Comparison of ENCODE assay signal across 17 cellular contexts in the genomic region with DNA sequence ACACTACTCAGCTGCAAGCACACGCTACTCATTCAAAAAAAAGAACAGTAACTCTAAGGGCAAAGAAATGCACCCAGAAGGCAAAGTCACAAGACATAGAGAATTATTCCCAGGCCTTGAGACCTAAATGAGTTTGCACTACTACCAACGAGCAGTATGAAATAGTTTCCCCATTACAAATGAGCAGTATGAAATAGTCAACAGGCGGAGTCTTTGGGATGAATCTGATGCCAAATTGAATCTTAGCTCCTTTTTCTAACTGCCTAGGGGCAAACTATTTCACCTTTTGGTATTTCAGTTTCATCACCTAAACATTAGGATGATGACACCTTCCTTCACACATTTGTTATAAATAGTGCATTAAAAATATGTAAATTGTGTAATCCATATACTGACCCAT.
"Had no signal": no experiment of that assay in that cellular context is flagged by ENCODE, and none has a peak within 500 bp of the region (broad histone marks: within the 10 kb centered on the region; RNA-seq: fewer than 3 reads in every experiment).

No MANE protein-coding gene starts in this region.

- H3K27me3 ChIP-seq: esophagus squamous epithelium, neutrophil, spleen had no signal

- DNase-seq: activated B cell treated with CpG ODN at 0.5 μM for 24 hours; activated CD4-positive, alpha-beta T cell treated with anti-CD3 and anti-CD28 coated beads, Interleukin-2, amount 50 U/mL, for 1 hour; activated naive CD4-positive, alpha-beta T cell treated with anti-CD3 and anti-CD28 coated beads, Interleukin-2, amount 50 U/mL, for 16 hours; amniotic stem cell; esophagus squamous epithelium; left colon; naive thymus-derived CD4-positive, alpha-beta T cell; right cardiac atrium; spleen; stimulated activated CD4-positive, alpha-beta T cell treated with anti-CD3 and anti-CD28 coated beads, Interleukin-1b, Interleukin-23, amount 100 ng/mL, for 48 hours; T-helper 17 cell had no signal

- H3K4me3 ChIP-seq: esophagus squamous epithelium, spleen had no signal

- H3K36me3 ChIP-seq: esophagus squamous epithelium, neutrophil, spleen had no signal

- H3K9me3 ChIP-seq: esophagus squamous epithelium, neutrophil, spleen had no signal

- H3K27ac Mint-ChIP-seq: activated B cell treated with CpG ODN at 0.5 μM for 24 hours; activated T-helper 2 cell treated with anti-CD3 and anti-CD28 coated beads, Interferon-gamma antibody, Interleukin-2, Interleukin-4, amounts not matched to agents 10 μg/mL and 5 μg/mL and 100 μg/mL, durations not matched to agents 14 hours and 24 hours and 36 hours; brain; naive thymus-derived CD4-positive, alpha-beta T cell; progenitor cell of endocrine pancreas; stimulated activated memory B cell treated with anti-CD40 and anti-IgM and Interleukin-4, amounts not matched to agents 10 μg/mL and 1 μg/mL and 100 μg/mL, for 72 hours; T-helper 17 cell; type B pancreatic cell had no signal

- ATAC-seq: left colon; naive thymus-derived CD4-positive, alpha-beta T cell; right cardiac atrium; stimulated activated memory B cell treated with anti-CD40 and anti-IgM and Interleukin-4, amounts not matched to agents 10 μg/mL and 1 μg/mL and 100 μg/mL, for 72 hours; T-helper 17 cell had no signal

- H3K4me3 Mint-ChIP-seq: activated B cell treated with CpG ODN at 0.5 μM for 24 hours; brain; naive thymus-derived CD4-positive, alpha-beta T cell; stimulated activated memory B cell treated with anti-CD40 and anti-IgM and Interleukin-4, amounts not matched to agents 10 μg/mL and 1 μg/mL and 100 μg/mL, for 72 hours; T-helper 17 cell; type B pancreatic cell had no signal

- H3K9me3 Mint-ChIP-seq: activated T-helper 2 cell treated with anti-CD3 and anti-CD28 coated beads, Interferon-gamma antibody, Interleukin-2, Interleukin-4, amounts not matched to agents 10 μg/mL and 5 μg/mL and 100 μg/mL, durations not matched to agents 14 hours and 24 hours and 36 hours; brain; stimulated activated memory B cell treated with anti-CD40 and anti-IgM and Interleukin-4, amounts not matched to agents 10 μg/mL and 1 μg/mL and 100 μg/mL, for 72 hours; type B pancreatic cell had no signal

- H3K27me3 Mint-ChIP-seq: activated B cell treated with CpG ODN at 0.5 μM for 24 hours; brain; progenitor cell of endocrine pancreas; stimulated activated memory B cell treated with anti-CD40 and anti-IgM and Interleukin-4, amounts not matched to agents 10 μg/mL and 1 μg/mL and 100 μg/mL, for 72 hours; T-helper 17 cell; type B pancreatic cell had no signal

- H3K27ac ChIP-seq: esophagus squamous epithelium, neutrophil, spleen had no signal

- H3K36me3 Mint-ChIP-seq: brain; naive thymus-derived CD4-positive, alpha-beta T cell; stimulated activated memory B cell treated with anti-CD40 and anti-IgM and Interleukin-4, amounts not matched to agents 10 μg/mL and 1 μg/mL and 100 μg/mL, for 72 hours; type B pancreatic cell had no signal

- H3K4me1 Mint-ChIP-seq: activated B cell treated with CpG ODN at 0.5 μM for 24 hours; naive thymus-derived CD4-positive, alpha-beta T cell; stimulated activated memory B cell treated with anti-CD40 and anti-IgM and Interleukin-4, amounts not matched to agents 10 μg/mL and 1 μg/mL and 100 μg/mL, for 72 hours; T-helper 17 cell had no signal

- H3K4me1 ChIP-seq: esophagus squamous epithelium, spleen had no signal
